In genomic region chr1:236394905-236395779, GRCh38 we compare ENCODE assay signal across 1 cellular context.
A peak's percentile ranks its signal among the peaks of the same experiment; 100 is the strongest.
TF ChIP-seq lines count a peak whose summit lies in the region.

No MANE protein-coding gene starts in this region.

TF ChIP-seq in K562, 482 proteins besides CTCF, POLR2A, EP300 and RAD21 (continued from another document and continues in another):
- TF ChIP-seq ZBTB12 (CRISPR knock-in tag; IDR thresholded peaks at IDR 0.05) (no peak), ZEB2 (IDR thresholded peaks at IDR 0.05) (no peak; the same call in 1 of the 2 replicates), GATAD2A (IDR thresholded peaks at IDR 0.05) (peak; percentile 81; the same call in 1 of the 2 replicates), RBM15 (IDR thresholded peaks at IDR 0.05; ENCODE audit: insufficient read depth, low read length) (no peak), ZNF253 (CRISPR knock-in tag; conservative IDR thresholded peaks at IDR 0.05) (no peak), HDAC6 (IDR thresholded peaks at IDR 0.05; ENCODE audit: low read depth, low read length) (no peak), FOS (IDR thresholded peaks at IDR 0.05; ENCODE audit: extremely low read depth, insufficient read length) (no peak), BHLHE40 (IDR thresholded peaks at IDR 0.05; ENCODE audit: low read length) (no peak), BRF2 (IDR thresholded peaks at IDR 0.05; ENCODE audit: borderline replicate concordance, insufficient read depth, insufficient read length) (no peak), DMBX1 (CRISPR knock-in tag; IDR thresholded peaks at IDR 0.05; ENCODE audit: borderline replicate concordance) (no peak), ZNF609 (CRISPR knock-in tag; IDR thresholded peaks at IDR 0.05; ENCODE audit: borderline replicate concordance) (no peak), MBD2 (IDR thresholded peaks at IDR 0.05; ENCODE audit: borderline replicate concordance, low read depth) (no peak; the same call in 1 of the 2 replicates), MTA3 (IDR thresholded peaks at IDR 0.05; ENCODE audit: borderline replicate concordance) (peak; percentile 84), ZHX1 (conservative IDR thresholded peaks at IDR 0.05; ENCODE audit: low read length) (no peak), MYNN (IDR thresholded peaks at IDR 0.05) (no peak), MYNN (CRISPR knock-in tag; IDR thresholded peaks at IDR 0.05) (no peak), MEIS2 (IDR thresholded peaks at IDR 0.05; ENCODE audit: partially characterized antibody) (no peak), HNRNPLL (IDR thresholded peaks at IDR 0.05; ENCODE audit: low read depth, low read length, poor library complexity, severe bottlenecking) (peak; percentile 41), ARID3A (IDR thresholded peaks at IDR 0.05; ENCODE audit: borderline replicate concordance, low read depth, low read length) (no peak), SAFB (IDR thresholded peaks at IDR 0.05; ENCODE audit: borderline replicate concordance, low read depth, low read length) (no peak), NR2F6 (CRISPR knock-in tag; IDR thresholded peaks at IDR 0.05) (no peak), PURB (CRISPR knock-in tag; IDR thresholded peaks at IDR 0.05; ENCODE audit: low read depth) (no peak), RFX7 (CRISPR knock-in tag; IDR thresholded peaks at IDR 0.05) (no peak), ZNF696 (CRISPR knock-in tag; conservative IDR thresholded peaks at IDR 0.05) (no peak), TCF7L2 (IDR thresholded peaks at IDR 0.05; ENCODE audit: low read depth, low read length) (no peak), MBD1 (CRISPR knock-in tag; IDR thresholded peaks at IDR 0.05) (no peak), ZNF121 (CRISPR knock-in tag; conservative IDR thresholded peaks at IDR 0.05) (no peak), XRCC4 (IDR thresholded peaks at IDR 0.05; ENCODE audit: extremely low read depth, insufficient read depth, insufficient read length) (no peak), ZNF589 (CRISPR knock-in tag; IDR thresholded peaks at IDR 0.05; ENCODE audit: low read depth) (0 out of 2 replicates have a peak, but pooled peaks have one; percentile 42), ZZZ3 (IDR thresholded peaks at IDR 0.05) (no peak), PCBP2 (IDR thresholded peaks at IDR 0.05; ENCODE audit: low read depth, low read length, poor library complexity, severe bottlenecking) (no peak), EWSR1 (IDR thresholded peaks at IDR 0.05; ENCODE audit: borderline replicate concordance, low read depth, partially characterized antibody) (no peak), ZBTB2 (IDR thresholded peaks at IDR 0.05) (no peak), GTF2E2 (tag; IDR thresholded peaks at IDR 0.05) (peak; percentile 39; the same call in 1 of the 2 replicates), MCM7 (IDR thresholded peaks at IDR 0.05) (no peak), KLF10 (CRISPR knock-in tag; IDR thresholded peaks at IDR 0.05) (no peak), CEBPB (tag; IDR thresholded peaks at IDR 0.05) (no peak), NR1H2 (CRISPR knock-in tag; IDR thresholded peaks at IDR 0.05) (no peak), TSC22D4 (tag; IDR thresholded peaks at IDR 0.05) (no peak), HOXB6 (CRISPR knock-in tag; IDR thresholded peaks at IDR 0.05; ENCODE audit: borderline replicate concordance) (no peak), ZFX (CRISPR knock-in tag; IDR thresholded peaks at IDR 0.05) (peak; percentile 50; the same call in 1 of the 2 replicates), BRD9 (IDR thresholded peaks at IDR 0.05; ENCODE audit: low read depth, partially characterized antibody) (no peak), YBX1 (IDR thresholded peaks at IDR 0.05) (no peak), CREB3 (tag; conservative IDR thresholded peaks at IDR 0.05; ENCODE audit: low read depth) (no peak), USF1 (CRISPR knock-in tag; IDR thresholded peaks at IDR 0.05) (no peak), POLR2H (tag; IDR thresholded peaks at IDR 0.05; ENCODE audit: low read depth) (no peak), IRF2 (CRISPR knock-in tag; IDR thresholded peaks at IDR 0.05) (no peak), ZNF324 (CRISPR knock-in tag; IDR thresholded peaks at IDR 0.05) (no peak), ZBTB7A (IDR thresholded peaks at IDR 0.05; ENCODE audit: borderline replicate concordance, control insufficient read depth, low read depth, low read length) (peak; percentile 81), PCBP1 (IDR thresholded peaks at IDR 0.05; ENCODE audit: low read depth, low read length, poor library complexity, severe bottlenecking) (peak; percentile 80)
